8 cellular contexts compared by ENCODE assay signal in the genomic region with DNA sequence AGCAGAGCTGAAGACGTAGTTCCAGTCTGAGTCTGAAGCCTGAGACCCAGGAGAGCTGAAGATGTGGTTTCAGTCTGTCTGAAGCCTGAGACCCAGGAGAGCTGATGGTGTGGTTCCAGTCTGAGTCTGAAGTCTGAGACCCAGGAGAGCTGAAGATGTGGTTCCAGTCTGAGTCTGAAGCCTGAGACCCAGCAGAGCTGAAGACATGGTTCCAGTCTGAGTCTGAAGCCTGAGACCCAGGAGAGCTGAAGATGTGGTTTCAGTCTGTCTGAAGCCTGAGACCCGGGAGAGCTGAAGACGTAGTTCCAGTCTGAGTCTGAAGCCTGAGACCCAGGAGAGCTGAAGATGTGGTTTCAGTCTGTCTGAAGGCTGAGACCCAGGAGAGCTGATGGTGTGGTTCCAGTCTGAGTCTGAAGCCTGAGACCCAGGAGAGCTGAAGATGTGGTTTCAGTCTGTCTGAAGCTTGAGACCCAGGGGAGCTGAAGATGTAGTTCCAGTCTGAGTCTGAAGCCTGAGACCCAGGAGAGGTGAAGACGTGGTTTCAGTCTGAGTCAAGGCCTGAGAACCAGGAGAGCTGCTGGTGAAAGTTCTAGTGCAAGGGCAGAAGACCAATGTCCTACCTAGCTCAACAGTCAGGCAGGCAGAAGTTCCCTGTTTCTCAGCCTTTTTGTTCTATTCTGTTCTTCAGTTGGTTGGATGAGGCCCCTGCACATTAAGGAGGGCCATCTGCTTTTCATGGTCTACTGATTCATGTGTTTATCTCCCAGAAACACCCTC. TPM values are rescaled to one million over a fixed set of nuclear protein-coding genes. Genes with fewer than 3 reads are reported as not detected.
DNase-seq lines count a peak whose midpoint lies in the region; ATAC-seq and TF ChIP-seq lines count a peak whose summit lies in the region.
"Not testable (repeated sequence)": the region's sequence is repeated elsewhere in the genome, so short reads cannot be mapped to it uniquely, and the experiment has no call there.
"Had no signal": no experiment of that assay in that cellular context is flagged by ENCODE, and none has a peak within 500 bp of the region (broad histone marks: within the 10 kb centered on the region; RNA-seq: fewer than 3 reads in every experiment).

No MANE protein-coding gene starts in this region.

- not testable (repeated sequence) for TF ChIP-seq CTCF in GM13976 (IDR thresholded peaks at IDR 0.05; ENCODE audit: borderline replicate concordance, control extremely low read depth, extremely low read depth, insufficient read depth, missing control alignments); OCI-LY7 (conservative IDR thresholded peaks at IDR 0.05; ENCODE audit: low read length)

- H3K36me3 Mint-ChIP-seq in activated CD8-positive, alpha-beta memory T cell treated with anti-CD3 and anti-CD28 coated beads, Interleukin-2, amount 10 ng/mL, durations not matched to agents 7 days and 5 days: peaks cover 41% of the 10 kb centered on the region
- H3K36me3 Mint-ChIP-seq in activated naive CD4-positive, alpha-beta T cell treated with anti-CD3 and anti-CD28 coated beads, Interleukin-2, amount 50 U/mL, for 72 hours: peaks cover 35 to 66% of the 10 kb centered on the region in 2 donors

- not testable (repeated sequence) for H3K9me3 ChIP-seq in OCI-LY7 (ENCODE audit: low read length)

- not testable (repeated sequence) for H3K27ac ChIP-seq in OCI-LY7 (ENCODE audit: low read depth, low read length, poor library complexity, severe bottlenecking)

- intact Hi-C loops in OCI-LY7 (cut with micrococcal nuclease; ENCODE audit: unreplicated experiment): not testable (repeated sequence)

- peaks cover 32% of the 10 kb centered on the region for H3K27me3 Mint-ChIP-seq in activated CD8-positive, alpha-beta memory T cell treated with anti-CD3 and anti-CD28 coated beads, Interleukin-2, amount 10 ng/mL, durations not matched to agents 7 days and 5 days

- peak; percentile 42 for ATAC-seq in GM19351 (IDR thresholded peaks at IDR 0.05; ENCODE audit: unreplicated experiment)
- peak; percentile 62 for ATAC-seq in HG03196 (IDR thresholded peaks at IDR 0.05; ENCODE audit: unreplicated experiment)
- ATAC-seq in activated CD8-positive, alpha-beta memory T cell treated with anti-CD3 and anti-CD28 coated beads, Interleukin-2, amount 10 ng/mL, durations not matched to agents 7 days and 5 days: peak; percentile 27
- ATAC-seq in activated naive CD4-positive, alpha-beta T cell treated with anti-CD3 and anti-CD28 coated beads, Interleukin-2, amount 50 U/mL, for 72 hours: peak; percentile 46 to 59

- peaks cover 16% of the 10 kb centered on the region for H3K9me3 Mint-ChIP-seq in activated CD8-positive, alpha-beta memory T cell treated with anti-CD3 and anti-CD28 coated beads, Interleukin-2, amount 10 ng/mL, durations not matched to agents 7 days and 5 days (ENCODE audit: low read depth)
- peaks cover 3 to 19% of the 10 kb centered on the region in 2 donors for H3K9me3 Mint-ChIP-seq in activated naive CD4-positive, alpha-beta T cell treated with anti-CD3 and anti-CD28 coated beads, Interleukin-2, amount 50 U/mL, for 72 hours

- POLR2A ChIA-PET in OCI-LY7 (lab: Charles Lee): interaction anchor here (0.8 kb wide), 1 partner anchor 35 kb away, joined by 3 read pairs; no protein-coding TSS in a partner anchor

- not testable (repeated sequence) for H2AFZ ChIP-seq in OCI-LY7 (ENCODE audit: low read length)

- peaks cover 13% of the 10 kb centered on the region for H3K36me3 ChIP-seq in OCI-LY7 (ENCODE audit: insufficient read depth, low read length)

- DNase-seq in GM13976 (ENCODE audit: low spot score): peak; percentile 59
- DNase-seq in OCI-LY7 (ENCODE audit: low spot score): peak; percentile 27
- not testable (repeated sequence) for DNase-seq in activated CD8-positive, alpha-beta memory T cell treated with anti-CD3 and anti-CD28 coated beads, Interleukin-2, amount 10 ng/mL, durations not matched to agents 7 days and 5 days
- DNase-seq in activated naive CD4-positive, alpha-beta T cell treated with anti-CD3 and anti-CD28 coated beads, Interleukin-2, amount 50 U/mL, for 72 hours (ENCODE audit: low spot score in 2 of 2): peak; percentile 35 to 74
- peak; percentile 76 for DNase-seq in stimulated activated CD4-positive, alpha-beta T cell treated with anti-CD3 and anti-CD28 coated beads, Interleukin-1b, Interleukin-23, amount 100 ng/mL, for 48 hours

- not testable (repeated sequence) for BruUV-seq in OCI-LY7 (replicated peaks; lab: Mats Ljungman, UMichigan)

- not testable (repeated sequence) for H3K4me3 Mint-ChIP-seq in activated CD8-positive, alpha-beta memory T cell treated with anti-CD3 and anti-CD28 coated beads, Interleukin-2, amount 10 ng/mL, durations not matched to agents 7 days and 5 days

- H3K4me2 ChIP-seq in OCI-LY7 (ENCODE audit: low read length): not testable (repeated sequence)

- not testable (repeated sequence) for H3K27ac Mint-ChIP-seq in activated CD8-positive, alpha-beta memory T cell treated with anti-CD3 and anti-CD28 coated beads, Interleukin-2, amount 10 ng/mL, durations not matched to agents 7 days and 5 days
- H3K27ac Mint-ChIP-seq in activated naive CD4-positive, alpha-beta T cell treated with anti-CD3 and anti-CD28 coated beads, Interleukin-2, amount 50 U/mL, for 72 hours: peak overlapping the region in 1 of 2 donors; percentile 87

- H3K4me3 ChIP-seq in OCI-LY7 (ENCODE audit: low read depth, low read length, poor library complexity, severe bottlenecking): not testable (repeated sequence)

- in situ Hi-C loops in GM13976 (cut with MboI; ENCODE audit: low sequenced_read_pairs, unreplicated experiment): not testable (repeated sequence)

- CTCF ChIA-PET in OCI-LY7 (lab: Charles Lee; ENCODE audit: unreplicated experiment): interaction anchor here (0.6 to 0.7 kb wide), 3 partner anchors 13 to 329 kb away, joined by 3 to 4 read pairs (median 3); no protein-coding TSS in a partner anchor
- CTCF ChIA-PET in activated CD8-positive, alpha-beta memory T cell treated with anti-CD3 and anti-CD28 coated beads, Interleukin-2, amount 10 ng/mL, durations not matched to agents 7 days and 5 days (lab: Charles Lee): not testable (repeated sequence)

- not testable (repeated sequence) for H3K4me1 ChIP-seq in OCI-LY7 (ENCODE audit: insufficient read depth, low read length, poor library complexity, severe bottlenecking)

- H3K9me2 ChIP-seq in OCI-LY7 (ENCODE audit: insufficient read depth, low read length): not testable (repeated sequence)

- H4K20me1 ChIP-seq in OCI-LY7 (ENCODE audit: insufficient read depth, low read length): not testable (repeated sequence)

- H3K79me2 ChIP-seq in OCI-LY7 (ENCODE audit: insufficient read depth, low read depth, low read length): not testable (repeated sequence)

- peaks cover 16% of the 10 kb centered on the region for H3K4me1 Mint-ChIP-seq in activated CD8-positive, alpha-beta memory T cell treated with anti-CD3 and anti-CD28 coated beads, Interleukin-2, amount 10 ng/mL, durations not matched to agents 7 days and 5 days

RNA-seq across cellular contexts. Expression of a gene that starts 3.9 kb away (rescaled TPM):
- total RNA-seq in OCI-LY7 (2014; rRNA removed; shearing (Covaris generic)): 1.9 and 2.8 TPM in 2 replicates
- total RNA-seq in OCI-LY7 (2022): 2.0 TPM in 2 replicates
- 1 to 10 TPM in 1 of 2 experiments, under 1 TPM in 1; 0.42 to 1.7 TPM for total RNA-seq in activated CD8-positive, alpha-beta memory T cell treated with anti-CD3 and anti-CD28 coated beads, Interleukin-2, amount 10 ng/mL, durations not matched to agents 7 days and 5 days
- total RNA-seq in activated naive CD4-positive, alpha-beta T cell treated with anti-CD3 and anti-CD28 coated beads, Interleukin-2, amount 50 U/mL, for 72 hours: 1 to 10 TPM; 1.1 to 1.6 TPM
- total RNA-seq: ascending aorta had no signal

RNA-seq across cellular contexts. Expression of a gene that starts 28.9 kb away (rescaled TPM):
- 17.6 and 22.4 TPM in 2 replicates for total RNA-seq in OCI-LY7 (2014; rRNA removed; shearing (Covaris generic))
- 37.8 and 43.5 TPM in 2 replicates for total RNA-seq in OCI-LY7 (2022)
- 10 to 100 TPM; 38.9 to 46.8 TPM for total RNA-seq in activated CD8-positive, alpha-beta memory T cell treated with anti-CD3 and anti-CD28 coated beads, Interleukin-2, amount 10 ng/mL, durations not matched to agents 7 days and 5 days
- total RNA-seq in activated naive CD4-positive, alpha-beta T cell treated with anti-CD3 and anti-CD28 coated beads, Interleukin-2, amount 50 U/mL, for 72 hours: 10 to 100 TPM; 36.8 to 63.7 TPM

RNA-seq across cellular contexts. Expression of a gene that starts 43.2 kb away (rescaled TPM):
- 0.32 TPM in 1 of 2 replicates, not detected in the other for total RNA-seq in OCI-LY7 (2014; rRNA removed; shearing (Covaris generic))
- total RNA-seq in OCI-LY7 (2022): 0.33 and 0.68 TPM in 2 replicates
- 100 to 1,000 TPM in 1 of 2 experiments, 10 to 100 TPM in 1; 72.3 to 121 TPM for total RNA-seq in activated CD8-positive, alpha-beta memory T cell treated with anti-CD3 and anti-CD28 coated beads, Interleukin-2, amount 10 ng/mL, durations not matched to agents 7 days and 5 days
- total RNA-seq in activated naive CD4-positive, alpha-beta T cell treated with anti-CD3 and anti-CD28 coated beads, Interleukin-2, amount 50 U/mL, for 72 hours: 10 to 100 TPM in 1 of 2 donors, 1 to 10 TPM in 1; 5.7 to 22.0 TPM
